Comparison of ENCODE assay signal across 12 cellular contexts in the genomic region with DNA sequence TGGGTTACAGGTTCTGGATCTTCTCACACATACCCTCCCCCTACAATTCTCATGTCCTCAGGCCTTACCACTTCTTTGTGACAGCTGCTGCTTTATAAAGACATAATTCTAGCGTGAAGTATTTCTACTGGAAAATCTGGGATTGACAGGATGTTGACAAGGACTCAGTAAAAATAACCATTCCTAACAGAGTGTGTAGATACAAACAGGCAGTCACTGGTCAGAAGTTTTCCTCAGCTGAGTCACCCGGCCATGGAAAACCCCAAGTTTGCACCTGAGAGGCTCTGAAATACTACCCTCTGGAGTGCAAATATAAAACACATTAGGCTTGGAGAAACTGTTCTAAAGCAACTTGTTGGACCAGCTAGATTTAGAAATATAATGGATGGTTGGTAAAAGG. TPM values are rescaled to one million over a fixed set of nuclear protein-coding genes. Genes with fewer than 3 reads are reported as not detected.
A peak's percentile ranks its signal among the peaks of the same experiment; 100 is the strongest.
DNase-seq lines count a peak whose midpoint lies in the region; ATAC-seq, FAIRE-seq and TF ChIP-seq lines count a peak whose summit lies in the region.
"Had no signal": no experiment of that assay in that cellular context is flagged by ENCODE, and none has a peak within 500 bp of the region (broad histone marks: within the 10 kb centered on the region; RNA-seq: fewer than 3 reads in every experiment).

No MANE protein-coding gene starts in this region.

- H2BK5ac ChIP-seq in IMR-90 (ENCODE audit: low read depth, low read length, poor library complexity, severe bottlenecking) = no peak overlapping the region
- H2BK5ac ChIP-seq in neuronal stem cell (ENCODE audit: low read length) = no peak overlapping the region

- H2BK12ac ChIP-seq in neuronal stem cell (ENCODE audit: low read length) = no peak overlapping the region

- H3K14ac ChIP-seq in IMR-90 (replicated peaks; ENCODE audit: low read depth, low read length) (no peak overlapping the region), neuronal stem cell (ENCODE audit: low read length) (no peak overlapping the region)

- TF ChIP-seq EP300 in A549 (IDR thresholded peaks at IDR 0.05) = no peak

- H3K4ac ChIP-seq in IMR-90 (ENCODE audit: low read depth, low read length) = no peak overlapping the region
- H3K4ac ChIP-seq in neuronal stem cell (ENCODE audit: low read length) = no peak overlapping the region

- H4K20me1 ChIP-seq in IMR-90 (ENCODE audit: insufficient read depth, low read length) = peaks cover 61% of the 10 kb centered on the region

- H2BK120ac ChIP-seq in IMR-90 (ENCODE audit: low read depth, low read length) = no peak overlapping the region
- no peak overlapping the region for H2BK120ac ChIP-seq in neuronal stem cell (ENCODE audit: low read depth, low read length)

- no peak overlapping the region for H2AFZ ChIP-seq in IMR-90 (replicated peaks; ENCODE audit: low read length, poor library complexity)
- no peak overlapping the region for H2AFZ ChIP-seq in neuronal stem cell (ENCODE audit: low read length)
- H2AFZ ChIP-seq: parathyroid adenoma had no signal

- H3K4me2 ChIP-seq in A549 (peak overlapping the region; percentile 40), IMR-90 (ENCODE audit: low read depth, low read length) (peak overlapping the region; percentile 53; the same call in 1 of the 2 replicates), neuronal stem cell (ENCODE audit: insufficient read depth, low read length, poor library complexity, severe bottlenecking) (no peak overlapping the region)

- no peak overlapping the region for H4K91ac ChIP-seq in IMR-90 (ENCODE audit: insufficient read depth, low read depth, low read length)
- no peak overlapping the region for H4K91ac ChIP-seq in neuronal stem cell (ENCODE audit: low read depth, low read length, poor library complexity)

- FAIRE-seq in A549 (lab: Jason Lieb, UNC) = no peak
- FAIRE-seq in bronchial epithelial cell (lab: Jason Lieb, UNC) = no peak
- no peak for FAIRE-seq in GM12892 (lab: Jason Lieb, UNC)

- CTCF ChIA-PET in A549 (lab: Yijun Ruan, JAX) (interaction anchor here (0.6 to 1.2 kb wide), 4 partner anchors 14 to 122 kb away, joined by 3 to 6 read pairs (median 4); no protein-coding TSS in a partner anchor), IMR-90 (lab: Yijun Ruan, JAX) (interaction anchor here (0.9 to 2.2 kb wide), 2 partner anchors 13 to 48 kb away, joined by 3 to 6 read pairs; no protein-coding TSS in a partner anchor)

- H3K9me3 ChIP-seq in A549 = no peaks in the 10 kb centered on the region
- no peaks in the 10 kb centered on the region for H3K9me3 ChIP-seq in IMR-90 (ENCODE audit: control insufficient read depth, insufficient read depth, low read length)
- H3K9me3 ChIP-seq in neuronal stem cell (replicated peaks in 1 of 2; ENCODE audit: control insufficient read depth in 2 of 2, insufficient read depth in 1 of 2, low read depth in 1 of 2, low read length in 2 of 2) = no peaks in the 10 kb centered on the region
- H3K9me3 ChIP-seq: BE2C had no signal

- dilution Hi-C loops in IMR-90 (cut with HindIII; ENCODE audit: low sequenced_read_pairs, unreplicated experiment) = no loop called here

- H3K4me1 ChIP-seq in A549 (peaks cover 16% of the 10 kb centered on the region), IMR-90 (ENCODE audit: control insufficient read depth, insufficient read depth, low read length) (peaks cover 19% of the 10 kb centered on the region), neuronal stem cell (ENCODE audit: control insufficient read depth in 2 of 2, insufficient read depth in 1 of 2, low read depth in 1 of 2, low read length in 2 of 2) (peaks cover 0 to 3% of the 10 kb centered on the region in 2 donors)
- H3K4me1 ChIP-seq: BE2C had no signal

- DNase-seq in A549 (ENCODE audit: low read depth in 1 of 2, low spot score in 1 of 2) (peak; percentile 23 to 48), IMR-90 (peak; percentile 83), bronchial epithelial cell (ENCODE audit: low read depth) (peak; percentile 92), lung microvascular endothelial cell (ENCODE audit: low read depth in 2 of 2) (peak; percentile 80 to 96), GM12892 (ENCODE audit: insufficient read length) (no peak), neuronal stem cell (ENCODE audit: low spot score) (no peak)
- no peak for DNase-seq in stimulated activated CD4-positive, alpha-beta T cell treated with anti-CD3 and anti-CD28 coated beads, Interleukin-4, amount 100 ng/mL, for 4 hours
- DNase-seq: activated naive CD4-positive, alpha-beta T cell treated with anti-CD3 and anti-CD28 coated beads, Interleukin-2, amount 10 ng/mL, durations not matched to agents 7 days and 5 days; BE2C; NCI-H510A had no signal

- WGBS in A549 (ENCODE audit: missing lambda C conversion rate) = 22% methylated on average over 2 of the region's 2 CpGs
- WGBS in IMR-90 (ENCODE audit: extremely low coverage in 2 of 2, insufficient read length in 1 of 2), 2 experiments = no CpG with 5 or more reads among the region's 2 CpGs
- WGBS in neuronal stem cell (ENCODE audit: extremely low coverage in 2 of 2, insufficient read length in 2 of 2, insufficient replicate concordance in 1 of 2), 2 donors = no CpG with 5 or more reads among the region's 2 CpGs

- ATAC-seq in A549 = peak; percentile 54 to 82; a peak in 3 of 6 replicates
- peak; percentile 67 for ATAC-seq in IMR-90 (ENCODE audit: low read depth)
- no peak for ATAC-seq in GM18498 (IDR thresholded peaks at IDR 0.05; ENCODE audit: unreplicated experiment)

- in situ Hi-C loops in IMR-90 (cut with MboI; ENCODE audit: low sequenced_read_pairs) = no loop called here

- intact Hi-C loops in IMR-90 (cut with micrococcal nuclease) = loop anchor here (5.0 kb wide), 1 partner anchor 38 kb away; no protein-coding TSS in a partner anchor

- BruUV-seq in IMR-90 (replicated peaks; lab: Mats Ljungman, UMichigan) = no TSS peak

- H3K79me1 ChIP-seq in IMR-90 (ENCODE audit: low read depth in 1 of 2, low read length in 2 of 2) (peaks cover 29 to 75% of the 10 kb centered on the region in 2 experiments), neuronal stem cell (ENCODE audit: low read depth, low read length) (peaks cover 7% of the 10 kb centered on the region)

- H3K56ac ChIP-seq in IMR-90 (ENCODE audit: extremely low read depth, insufficient read depth, low read length) = no peak overlapping the region

- peak overlapping the region in 1 of 2 experiments; percentile 37; a peak in 2 of 6 replicates for H3K27ac ChIP-seq in A549
- H3K27ac ChIP-seq in IMR-90 (ENCODE audit: insufficient read depth, low read length) = no peak overlapping the region
- H3K27ac ChIP-seq in neuronal stem cell (replicated peaks; ENCODE audit: low read length) = no peak overlapping the region
- H3K27ac ChIP-seq: parathyroid adenoma had no signal

- H3K9me1 ChIP-seq in IMR-90 (ENCODE audit: insufficient read depth, low read length) = peaks cover 9% of the 10 kb centered on the region; the same call in 1 of the 2 replicates

- no peak overlapping the region for H3K18ac ChIP-seq in IMR-90 (ENCODE audit: low read depth, low read length)
- no peak overlapping the region for H3K18ac ChIP-seq in neuronal stem cell (ENCODE audit: low read length)

- H4K5ac ChIP-seq in IMR-90 (ENCODE audit: low read depth, low read length) = no peak overlapping the region

- H3K36me3 ChIP-seq in IMR-90 (ENCODE audit: control insufficient read depth, insufficient read depth, low read length) (peaks cover 3% of the 10 kb centered on the region), bronchial epithelial cell (ENCODE audit: control insufficient read depth, insufficient read depth, low read length) (no peaks in the 10 kb centered on the region), neuronal stem cell (replicated peaks in 1 of 2; ENCODE audit: control insufficient read depth in 2 of 2, insufficient read depth in 2 of 2, low read length in 2 of 2) (peaks cover 0 to 2% of the 10 kb centered on the region in 2 donors)
- H3K36me3 ChIP-seq: BE2C had no signal

- H3K4me3 ChIP-seq in A549 (no peak overlapping the region), IMR-90 (ENCODE audit: insufficient read depth, low read depth, low read length) (no peak overlapping the region), bronchial epithelial cell (ENCODE audit: low read depth, low read length) (no peak overlapping the region), neuronal stem cell (ENCODE audit: low read length in 2 of 2) (no peak overlapping the region)

- TF ChIP-seq RAD21 in A549 (conservative IDR thresholded peaks at IDR 0.05 in 1 of 2, IDR thresholded peaks at IDR 0.05 in 1 of 2) = no peak
- TF ChIP-seq RAD21 in IMR-90 (IDR thresholded peaks at IDR 0.05; ENCODE audit: low read length) = no peak

- no peak overlapping the region for H2BK20ac ChIP-seq in IMR-90 (ENCODE audit: low read depth, low read length)

- no peak for TF ChIP-seq CTCF in A549 (IDR thresholded peaks at IDR 0.05)
- no peak for TF ChIP-seq CTCF in IMR-90 (conservative IDR thresholded peaks at IDR 0.05; ENCODE audit: low read depth, low read length)
- peak; percentile 6 for TF ChIP-seq CTCF in bronchial epithelial cell (IDR thresholded peaks at IDR 0.05; ENCODE audit: insufficient read depth, low read length, severe bottlenecking)

- POLR2A ChIA-PET in A549 (lab: Yijun Ruan, JAX) (interaction anchor here (0.7 kb wide), 1 partner anchor 24 kb away, joined by 3 read pairs; no protein-coding TSS in a partner anchor), IMR-90 (lab: Charles Lee; ENCODE audit: unreplicated experiment) (no interaction called here)

- H2AK5ac ChIP-seq in IMR-90 (ENCODE audit: low read depth, low read length) (no peak overlapping the region), neuronal stem cell (ENCODE audit: low read depth, low read length) (no peak overlapping the region)

- H3K9ac ChIP-seq in IMR-90 (ENCODE audit: low read depth, low read length) (no peak overlapping the region), neuronal stem cell (ENCODE audit: low read depth, low read length, poor library complexity) (no peak overlapping the region)
- H3K9ac ChIP-seq: parathyroid adenoma had no signal

- TF ChIP-seq POLR2A in A549 (IDR thresholded peaks at IDR 0.05; ENCODE audit: low read length) (no peak), IMR-90 (IDR thresholded peaks at IDR 0.05; ENCODE audit: low read depth, low read length) (no peak), GM12892 (IDR thresholded peaks at IDR 0.05; ENCODE audit: low read depth, low read length) (no peak)

- H3K27me3 ChIP-seq in IMR-90 (ENCODE audit: control insufficient read depth, insufficient read depth, low read length) (no peaks in the 10 kb centered on the region), bronchial epithelial cell (ENCODE audit: control insufficient read depth, insufficient read depth, low read length) (no peaks in the 10 kb centered on the region), neuronal stem cell (ENCODE audit: control insufficient read depth in 3 of 3, insufficient read depth in 3 of 3, low read depth in 1 of 3, low read length in 3 of 3) (peaks cover 0 to 2% (median 0%) of the 10 kb centered on the region in 3 experiments)
- H3K27me3 ChIP-seq: BE2C had no signal

- H3K23ac ChIP-seq in IMR-90 (ENCODE audit: low read depth, low read length) (no peak overlapping the region), neuronal stem cell (ENCODE audit: low read depth, low read length, poor library complexity) (no peak overlapping the region)

- no peak overlapping the region for H2AK9ac ChIP-seq in IMR-90 (replicated peaks; ENCODE audit: low read depth, low read length, poor library complexity)

- H4K8ac ChIP-seq in IMR-90 (ENCODE audit: low read depth in 2 of 2, low read length in 2 of 2) (no peak overlapping the region), neuronal stem cell (ENCODE audit: low read depth, low read length) (no peak overlapping the region)

- H2BK15ac ChIP-seq in IMR-90 (ENCODE audit: low read depth, low read length) = no peak overlapping the region
- H2BK15ac ChIP-seq in neuronal stem cell (ENCODE audit: low read length) = no peak overlapping the region

RNA-seq across cellular contexts. Expression of a gene that starts 54.4 kb away (rescaled TPM):
- polyA plus RNA-seq in A549 (2011; rRNA removed) = 26.6 and 32.6 TPM in 2 replicates
- 26.1 and 40.0 TPM in 2 replicates for polyA plus RNA-seq in A549 (2012; cell fraction: cytosol; rRNA removed)
- polyA plus RNA-seq in A549 (2012; cell fraction: nucleus; rRNA removed) = 24.0 and 32.2 TPM in 2 replicates
- 25.0 to 26.5 TPM (median 25.1 TPM) in 3 replicates for polyA plus RNA-seq in A549 (2017; fragmentation: RNase III; extraction: RNeasy Plus Mini Kit Qiagen cat#74134 plus additional on column Dnase treatment)
- 72.3 and 83.3 TPM in 2 replicates for polyA minus RNA-seq in A549 (2011; rRNA and poly(A)+ RNA removed)
- total RNA-seq in IMR-90 (2012; rRNA removed) = 1.6 and 3.6 TPM in 2 replicates
- 14.4 and 18.0 TPM in 2 replicates for polyA plus RNA-seq in IMR-90 (2012; rRNA removed)
- polyA plus RNA-seq in IMR-90 (2012; cell fraction: cytosol; rRNA removed) = 11.8 and 26.7 TPM in 2 replicates
- 13.3 and 14.2 TPM in 2 replicates for polyA plus RNA-seq in IMR-90 (2012; cell fraction: nucleus; rRNA removed; ENCODE audit: low replicate concordance)
- total RNA-seq in bronchial epithelial cell = 4.2 and 8.7 TPM in 2 replicates
- 3.5 and 6.0 TPM in 2 replicates for total RNA-seq in lung microvascular endothelial cell
- polyA plus RNA-seq in GM12892 (2012; ENCODE audit: missing spikeins) = 9.9 TPM
- 50.8 TPM for polyA plus RNA-seq in neuronal stem cell (2013, experiment 1 of 2)
- polyA plus RNA-seq in neuronal stem cell (2013, experiment 2 of 2) = 50.8 TPM

Comparison
In these comparisons a context has a peak if more than half of its experiments do, and no peak if none do; other contexts are left out.
1. DNase-seq: peak in A549 (2 of 2), IMR-90 (single experiment), bronchial epithelial cell (single experiment) and lung microvascular endothelial cell (2 of 2); none in GM12892 (single experiment), stimulated activated CD4-positive, alpha-beta T cell treated with anti-CD3 and anti-CD28 coated beads, Interleukin-4, amount 100 ng/mL, for 4 hours (0 of 2) and neuronal stem cell (single experiment).